Comparison of ENCODE assay signal across 1 cellular context in genomic region chr9:136947955-136948510, GRCh38.
TF ChIP-seq lines count a peak whose summit lies in the region.

No MANE protein-coding gene starts in this region.

TF ChIP-seq in HCT116, 20 proteins besides CTCF, POLR2A, EP300 and RAD21:
- no peak for TF ChIP-seq JUND (IDR thresholded peaks at IDR 0.05)
- TF ChIP-seq FOSL1 (IDR thresholded peaks at IDR 0.05; ENCODE audit: low read depth): no peak
- no peak for TF ChIP-seq SRF (IDR thresholded peaks at IDR 0.05; ENCODE audit: low read depth)
- no peak for TF ChIP-seq EGR1 (IDR thresholded peaks at IDR 0.05; ENCODE audit: low read depth)
- no peak for TF ChIP-seq ZFX (IDR thresholded peaks at IDR 0.05)
- TF ChIP-seq SIN3A (IDR thresholded peaks at IDR 0.05; ENCODE audit: low read depth): no peak
- no peak for TF ChIP-seq CBX3 (IDR thresholded peaks at IDR 0.05; ENCODE audit: low read depth)
- no peak for TF ChIP-seq SP1 (IDR thresholded peaks at IDR 0.05; ENCODE audit: low read depth)
